ENCODE assay signal across 1 cellular context in genomic region chr5:3075309-3075708, GRCh38.
TF ChIP-seq lines count a peak whose summit lies in the region.

No MANE protein-coding gene starts in this region.

TF ChIP-seq in GM23338, 12 proteins besides CTCF, POLR2A, EP300 and RAD21 (continued from another document):
- TF ChIP-seq STAT1 (IDR thresholded peaks at IDR 0.05; ENCODE audit: unreplicated experiment) (no peak), ETS1 (IDR thresholded peaks at IDR 0.05) (no peak), NANOG (IDR thresholded peaks at IDR 0.05; ENCODE audit: borderline replicate concordance) (no peak)
